ENCODE assay signal across 15 cellular contexts in the genomic region with DNA sequence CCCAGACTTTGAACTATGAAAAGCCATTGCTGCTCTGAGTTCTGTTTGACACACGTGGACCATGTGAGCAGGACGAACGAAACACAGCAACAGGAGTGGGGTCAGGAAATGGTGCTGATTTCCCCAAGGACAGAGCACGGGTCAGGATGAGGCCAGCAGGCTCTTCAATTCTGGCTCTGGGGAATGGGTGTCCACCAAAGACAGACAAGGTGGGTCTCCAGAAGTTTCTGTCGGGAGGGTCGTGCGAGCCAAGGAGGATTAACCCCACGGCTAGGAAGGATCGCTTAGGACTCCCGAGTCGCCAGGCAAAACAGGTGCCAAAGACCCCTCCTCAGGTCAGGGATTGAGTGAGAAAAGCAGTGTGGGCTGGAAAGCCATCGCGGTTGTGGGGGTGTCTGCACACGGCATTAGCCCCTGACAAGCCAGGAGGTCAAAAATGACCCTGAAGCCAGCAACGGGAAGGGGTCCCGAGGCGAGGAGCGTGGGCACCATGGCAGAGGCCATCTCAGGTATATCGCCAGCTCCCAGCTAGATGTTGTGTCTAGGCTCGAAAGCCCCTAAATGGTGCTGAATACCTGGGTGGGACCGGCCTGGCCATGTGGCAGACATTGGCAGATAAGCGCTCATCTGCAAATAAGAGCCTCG.
DNase-seq lines count a peak whose midpoint lies in the region; ATAC-seq and TF ChIP-seq lines count a peak whose summit lies in the region.
"Had no signal": no experiment of that assay in that cellular context is flagged by ENCODE, and none has a peak within 500 bp of the region (broad histone marks: within the 10 kb centered on the region; RNA-seq: fewer than 3 reads in every experiment).

No MANE protein-coding gene starts in this region.

- H3K9me3 ChIP-seq in right atrium auricular region (no peaks in the 10 kb centered on the region), heart right ventricle (peaks cover 0 to 9% (median 0%) of the 10 kb centered on the region in 11 donors)
- H3K9me3 ChIP-seq: HAP-1 had no signal

- DNase-seq in right atrium auricular region (ENCODE audit: low spot score), result peak; percentile 23
- no peak for DNase-seq in heart right ventricle
- DNase-seq in lower leg skin (ENCODE audit: low spot score in 2 of 2), result peak; percentile 9 to 50
- peak; percentile 58 for DNase-seq in posterior vena cava (ENCODE audit: low spot score)
- no peak for DNase-seq in HPDE6-E6E7 (ENCODE audit: extremely low spot score)
- DNase-seq in LoVo (ENCODE audit: low spot score), result no peak
- DNase-seq: 8988T; CD4-positive, alpha-beta memory T cell; DMS153; DMS79; GDM1; GOT3 had no signal

- TF ChIP-seq CTCF in right atrium auricular region (IDR thresholded peaks at IDR 0.05) (no peak), heart right ventricle (IDR thresholded peaks at IDR 0.05) (no peak), lower leg skin (IDR thresholded peaks at IDR 0.05) (no peak)

- H3K4me1 ChIP-seq in right atrium auricular region, result no peaks in the 10 kb centered on the region
- H3K4me1 ChIP-seq in heart right ventricle, result no peaks in the 10 kb centered on the region
- H3K4me1 ChIP-seq: HAP-1 had no signal

- no peak overlapping the region for H3K27ac ChIP-seq in right atrium auricular region
- H3K27ac ChIP-seq in heart right ventricle, result no peak overlapping the region
- H3K27ac ChIP-seq: BLaER1 had no signal

- intact Hi-C loops in heart right ventricle (cut with DNase I), result no loop called here
- intact Hi-C loops in lower leg skin (cut with DNase I; ENCODE audit: low total_unique reads), result no loop called here
- intact Hi-C loops in posterior vena cava (cut with DNase I), result loop anchor here in 1 of 2 donors (5.0 kb wide), 1 partner anchor 1703 kb away; no protein-coding TSS in a partner anchor

- H3K27me3 ChIP-seq in right atrium auricular region, result no peaks in the 10 kb centered on the region
- H3K27me3 ChIP-seq in heart right ventricle, result peaks cover 0 to 30% (median 17%) of the 10 kb centered on the region in 7 donors
- H3K27me3 ChIP-seq: BLaER1 had no signal

- H3K36me3 ChIP-seq in right atrium auricular region (no peaks in the 10 kb centered on the region), heart right ventricle (no peaks in the 10 kb centered on the region)
- H3K36me3 ChIP-seq: BLaER1, HAP-1 had no signal

- H3K4me3 ChIP-seq in right atrium auricular region (no peak overlapping the region), heart right ventricle (no peak overlapping the region), lower leg skin (ENCODE audit: low read depth, poor library complexity, severe bottlenecking) (no peak overlapping the region)
- H3K4me3 ChIP-seq: BLaER1, HAP-1 had no signal

- no peak for TF ChIP-seq POLR2A in lower leg skin (IDR thresholded peaks at IDR 0.05)

- ATAC-seq in heart right ventricle, result no peak
- no peak for ATAC-seq in GM19467 (IDR thresholded peaks at IDR 0.05; ENCODE audit: unreplicated experiment)

- WGBS in heart right ventricle, 2 donors, result 81 to 85% methylated on average over 23 of the region's 23 CpGs
- WGBS in lower leg skin, 2 donors, result 83 to 84% methylated on average over 23 of the region's 23 CpGs

Comparison
In these comparisons a context has a peak if more than half of its experiments do, and no peak if none do; other contexts are left out.
1. DNase-seq: peak in right atrium auricular region (single experiment), lower leg skin (2 of 2) and posterior vena cava (single experiment); none in heart right ventricle (0 of 2), HPDE6-E6E7 (single experiment) and LoVo (single experiment).